8 cellular contexts compared by ENCODE assay signal in the genomic region with DNA sequence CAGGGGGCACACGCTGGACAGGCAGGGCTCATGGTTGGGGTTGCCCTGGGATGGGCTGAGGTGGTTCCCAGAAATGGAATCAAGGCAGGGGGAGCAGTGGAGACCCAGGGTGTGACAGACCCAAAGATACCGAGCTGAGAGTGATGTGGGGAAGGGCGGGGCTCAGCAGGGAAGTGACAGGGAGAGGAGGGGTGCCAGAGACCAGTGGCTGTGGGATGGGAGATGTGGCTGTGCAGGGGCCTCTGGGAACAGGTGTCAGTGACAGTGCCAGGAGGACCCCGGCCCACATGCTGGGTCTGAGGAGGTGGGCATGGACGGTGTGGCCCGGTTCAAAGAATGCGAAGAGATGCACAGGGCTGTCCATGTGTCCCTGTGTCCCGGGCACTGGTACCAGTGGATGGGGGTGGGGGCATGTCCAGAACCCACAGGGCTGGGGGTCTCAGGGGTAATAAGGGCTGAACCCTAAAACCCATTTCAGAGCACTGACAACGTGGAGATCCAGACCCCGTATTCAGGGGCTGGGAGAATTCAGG. TPM values are rescaled to one million over a fixed set of nuclear protein-coding genes. Genes with fewer than 3 reads are reported as not detected.
DNase-seq lines count a peak whose midpoint lies in the region; ATAC-seq and TF ChIP-seq lines count a peak whose summit lies in the region.

No MANE protein-coding gene starts in this region.

- no peaks in the 10 kb centered on the region; the same call in none of the 2 replicates for H3K27me3 Mint-ChIP-seq in HFFc6 (ENCODE audit: insufficient read depth)
- H3K27me3 Mint-ChIP-seq in activated CD8-positive, alpha-beta T cell treated with anti-CD3 and anti-CD28 coated beads, Interleukin-2, amount 10 ng/mL, durations not matched to agents 7 days and 5 days (ENCODE audit: low read depth) = no peaks in the 10 kb centered on the region

- no peaks in the 10 kb centered on the region for H3K9me3 ChIP-seq in right cardiac atrium (ENCODE audit: control insufficient read depth, low read length)
- no peaks in the 10 kb centered on the region for H3K9me3 ChIP-seq in spleen

- H3K4me1 Mint-ChIP-seq in HFFc6 (ENCODE audit: low read depth) = peaks cover 11% of the 10 kb centered on the region
- peaks cover 28% of the 10 kb centered on the region for H3K4me1 Mint-ChIP-seq in activated CD8-positive, alpha-beta T cell treated with anti-CD3 and anti-CD28 coated beads, Interleukin-2, amount 10 ng/mL, durations not matched to agents 7 days and 5 days (ENCODE audit: low read depth)

- ATAC-seq in activated CD8-positive, alpha-beta T cell treated with anti-CD3 and anti-CD28 coated beads, Interleukin-2, amount 10 ng/mL, durations not matched to agents 7 days and 5 days = no peak
- ATAC-seq in right cardiac atrium (peak; percentile 26 to 34), HG02759 (IDR thresholded peaks at IDR 0.05; ENCODE audit: unreplicated experiment) (no peak), HG02642 (IDR thresholded peaks at IDR 0.05; ENCODE audit: poor library complexity, unreplicated experiment) (no peak)

- DNase-seq in HFFc6 = no peak
- no peak for DNase-seq in activated CD8-positive, alpha-beta T cell treated with anti-CD3 and anti-CD28 coated beads, Interleukin-2, amount 10 ng/mL, durations not matched to agents 7 days and 5 days
- DNase-seq in right cardiac atrium = peak in 1 of 3 donors; percentile 71
- DNase-seq in spleen = no peak
- DNase-seq in stimulated activated CD4-positive, alpha-beta T cell treated with anti-CD3 and anti-CD28 coated beads, Interleukin-2, amount 100 ng/mL, for 24 hours = no peak
- DNase-seq in anterior cingulate cortex (lab: John Stamatoyannopoulos, UW) = no peak

- peaks cover 0 to 25% (median 0%) of the 10 kb centered on the region in 6 donors for H3K36me3 ChIP-seq in spleen

- H3K9me3 Mint-ChIP-seq in HFFc6 = no peaks in the 10 kb centered on the region
- no peaks in the 10 kb centered on the region for H3K9me3 Mint-ChIP-seq in activated CD8-positive, alpha-beta T cell treated with anti-CD3 and anti-CD28 coated beads, Interleukin-2, amount 10 ng/mL, durations not matched to agents 7 days and 5 days (ENCODE audit: insufficient read depth)

- H3K27me3 ChIP-seq in right cardiac atrium (ENCODE audit: control insufficient read depth, insufficient read depth) (no peaks in the 10 kb centered on the region), spleen (replicated peaks in 1 of 7) (no peaks in the 10 kb centered on the region)

- intact Hi-C loops in right cardiac atrium (cut with DNase I) (loop anchor here in 2 of 4 donors (5.0 to 10.0 kb wide), 2 partner anchors 209 to 216 kb away; no protein-coding TSS in a partner anchor), spleen (cut with DNase I; ENCODE audit: low total_unique reads) (no loop called here)

- no peak overlapping the region; the same call in 1 of the 2 replicates for H3K27ac Mint-ChIP-seq in HFFc6
- H3K27ac Mint-ChIP-seq in activated CD8-positive, alpha-beta T cell treated with anti-CD3 and anti-CD28 coated beads, Interleukin-2, amount 10 ng/mL, durations not matched to agents 7 days and 5 days = peak overlapping the region; percentile 73

- H3K36me3 Mint-ChIP-seq in HFFc6 (ENCODE audit: low read depth) = no peaks in the 10 kb centered on the region
- H3K36me3 Mint-ChIP-seq in activated CD8-positive, alpha-beta T cell treated with anti-CD3 and anti-CD28 coated beads, Interleukin-2, amount 10 ng/mL, durations not matched to agents 7 days and 5 days (ENCODE audit: low read depth) = no peaks in the 10 kb centered on the region

- H3K27ac ChIP-seq in right cardiac atrium (ENCODE audit: low read length) (peak overlapping the region; percentile 26), spleen (peak overlapping the region in 2 of 8 donors; percentile 69 to 80)

- WGBS in right cardiac atrium = 37% methylated on average over 10 of the region's 10 CpGs
- WGBS in spleen, 5 donors = 64 to 70% (median 65%) methylated on average over 10 of the region's 10 CpGs

- no peak for TF ChIP-seq POLR2A in spleen (IDR thresholded peaks at IDR 0.05)

- no peak for TF ChIP-seq CTCF in HFFc6 (IDR thresholded peaks at IDR 0.05)
- TF ChIP-seq CTCF in spleen (IDR thresholded peaks at IDR 0.05 in 8 of 11, conservative IDR thresholded peaks at IDR 0.05 in 3 of 11) = no peak

- peak overlapping the region; percentile 78 for H3K4me3 ChIP-seq in right cardiac atrium (ENCODE audit: low read length)
- peak overlapping the region in 7 of 8 donors; percentile 34 to 82 (median 55) for H3K4me3 ChIP-seq in spleen

- POLR2A ChIA-PET in activated CD8-positive, alpha-beta T cell treated with anti-CD3 and anti-CD28 coated beads, Interleukin-2, amount 10 ng/mL, durations not matched to agents 7 days and 5 days (lab: Charles Lee) = no interaction called here

- H3K4me3 Mint-ChIP-seq in HFFc6 = peak overlapping the region; percentile 81
- H3K4me3 Mint-ChIP-seq in activated CD8-positive, alpha-beta T cell treated with anti-CD3 and anti-CD28 coated beads, Interleukin-2, amount 10 ng/mL, durations not matched to agents 7 days and 5 days = peak overlapping the region; percentile 77

- CTCF ChIA-PET in activated CD8-positive, alpha-beta T cell treated with anti-CD3 and anti-CD28 coated beads, Interleukin-2, amount 10 ng/mL, durations not matched to agents 7 days and 5 days (lab: Charles Lee) = no interaction called here

- H3K4me1 ChIP-seq in right cardiac atrium (ENCODE audit: control insufficient read depth, insufficient read depth, low read length) (peaks cover 4% of the 10 kb centered on the region), spleen (peaks cover 24 to 71% (median 48%) of the 10 kb centered on the region in 6 donors)

RNA-seq across cellular contexts. Expression of gene CABLES2, which starts 1.0 kb away (rescaled TPM):
- total RNA-seq in HFFc6 (2021; fragmentation: NEBNext Ultra II Directional; extraction: Animal tissue kit (Norgen Biotek cat#: 25700)) = 1 to 10 TPM; 4.9 to 7.0 (median 6.6) TPM
- 10 to 100 TPM; 17.0 to 17.5 TPM for total RNA-seq in activated CD8-positive, alpha-beta T cell treated with anti-CD3 and anti-CD28 coated beads, Interleukin-2, amount 10 ng/mL, durations not matched to agents 7 days and 5 days
- total RNA-seq in right cardiac atrium = 10 to 100 TPM; 12.3 to 29.4 (median 16.3) TPM
- polyA plus RNA-seq in right cardiac atrium = 10.9 TPM
- 1 to 10 TPM; 3.9 to 5.9 (median 4.1) TPM for total RNA-seq in spleen
- 1 to 10 TPM; 2.0 to 2.7 (median 2.4) TPM for polyA plus RNA-seq in spleen

RNA-seq across cellular contexts. Expression of gene RPS21, which starts 19.1 kb away (rescaled TPM):
- 1,000 to 10,000 TPM; 1,061 to 1,388 (median 1,229) TPM for total RNA-seq in HFFc6 (2021; fragmentation: NEBNext Ultra II Directional; extraction: Animal tissue kit (Norgen Biotek cat#: 25700))
- 1,000 to 10,000 TPM; 1,875 to 1,999 TPM for total RNA-seq in activated CD8-positive, alpha-beta T cell treated with anti-CD3 and anti-CD28 coated beads, Interleukin-2, amount 10 ng/mL, durations not matched to agents 7 days and 5 days
- total RNA-seq in right cardiac atrium (100 to 1,000 TPM; 703 to 815 (median 736) TPM), spleen (1,000 to 10,000 TPM; 1,168 to 3,909 (median 1,666) TPM)
- polyA plus RNA-seq in right cardiac atrium (2,060 TPM), spleen (over 10,000 TPM in 2 of 3 donors, 1,000 to 10,000 TPM in 1; 9,792 to 11,722 (median 10,372) TPM)

RNA-seq across cellular contexts. Expression of gene RBBP8NL, which starts 21.3 kb away (rescaled TPM):
- total RNA-seq in HFFc6 (2021; fragmentation: NEBNext Ultra II Directional; extraction: Animal tissue kit (Norgen Biotek cat#: 25700)) = not detected
- total RNA-seq in activated CD8-positive, alpha-beta T cell treated with anti-CD3 and anti-CD28 coated beads, Interleukin-2, amount 10 ng/mL, durations not matched to agents 7 days and 5 days = not detected
- total RNA-seq in right cardiac atrium (not detected), spleen (not detected)
- polyA plus RNA-seq in right cardiac atrium (not detected), spleen (under 1 TPM in 1 of 3 donors, not detected in 2; 0.03 TPM)

RNA-seq across cellular contexts. Expression of gene LAMA5, which starts 38.9 kb away (rescaled TPM):
- 1 to 10 TPM; 1.2 to 2.4 (median 1.5) TPM for total RNA-seq in HFFc6 (2021; fragmentation: NEBNext Ultra II Directional; extraction: Animal tissue kit (Norgen Biotek cat#: 25700))
- under 1 TPM; 0.40 to 0.63 TPM for total RNA-seq in activated CD8-positive, alpha-beta T cell treated with anti-CD3 and anti-CD28 coated beads, Interleukin-2, amount 10 ng/mL, durations not matched to agents 7 days and 5 days
- total RNA-seq in right cardiac atrium (10 to 100 TPM; 77.4 to 97.9 (median 86.8) TPM), spleen (100 to 1,000 TPM in 4 of 7 donors, 10 to 100 TPM in 3; 69.8 to 203 (median 108) TPM)
- polyA plus RNA-seq in right cardiac atrium (93.7 TPM), spleen (100 to 1,000 TPM in 2 of 3 donors, 10 to 100 TPM in 1; 46.5 to 266 (median 128) TPM)

Comparison
In these comparisons a context has a peak if more than half of its experiments do, and no peak if none do; other contexts are left out.
1. ATAC-seq: peak in right cardiac atrium (2 of 2); none in activated CD8-positive, alpha-beta T cell treated with anti-CD3 and anti-CD28 coated beads, Interleukin-2, amount 10 ng/mL, durations not matched to agents 7 days and 5 days (single experiment), HG02759 (single experiment) and HG02642 (single experiment).